In the genomic region with DNA sequence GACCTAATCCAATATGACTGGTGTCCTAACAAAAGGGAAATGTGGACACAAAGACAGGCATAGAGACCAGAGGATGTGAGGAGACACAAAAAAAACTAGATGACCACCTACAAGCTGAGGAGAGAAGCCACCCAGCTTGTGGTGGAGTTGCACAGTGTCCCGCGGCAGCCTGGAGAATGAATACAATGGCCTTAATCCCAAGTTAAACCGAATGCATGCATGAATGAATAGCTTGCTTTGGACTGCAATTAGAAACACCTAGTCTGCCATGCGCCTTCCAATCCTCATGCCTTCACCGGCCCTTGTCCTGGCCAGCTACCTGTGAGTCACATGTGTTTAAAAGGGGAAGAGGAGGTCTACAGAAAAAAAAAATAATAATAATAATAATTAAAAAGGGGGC, we compare ENCODE assay signal across 10 cellular contexts.
DNase-seq lines count a peak whose midpoint lies in the region; ATAC-seq and TF ChIP-seq lines count a peak whose summit lies in the region.
"Had no signal": no experiment of that assay in that cellular context is flagged by ENCODE, and none has a peak within 500 bp of the region (broad histone marks: within the 10 kb centered on the region; RNA-seq: fewer than 3 reads in every experiment).

No MANE protein-coding gene starts in this region.

- ATAC-seq in Right ventricle myocardium superior (ENCODE audit: poor library complexity) (no peak), Right ventricle myocardium inferior (no peak), upper lobe of left lung (ENCODE audit: low FRiP score in 2 of 2) (no peak), GM21447 (IDR thresholded peaks at IDR 0.05; ENCODE audit: unreplicated experiment) (no peak)

- no peak overlapping the region for H3K27ac ChIP-seq in WERI-Rb-1
- no peak overlapping the region for H3K27ac ChIP-seq in upper lobe of left lung
- H3K27ac ChIP-seq: SK-N-MC had no signal

- peak; percentile 1 for DNase-seq in Right ventricle myocardium superior
- DNase-seq in Right ventricle myocardium inferior (ENCODE audit: missing footprints) = no peak
- peak; percentile 32 for DNase-seq in WERI-Rb-1
- DNase-seq in kidney tubule cell (ENCODE audit: low spot score) = peak; percentile 85
- DNase-seq in upper lobe of left lung = no peak
- DNase-seq in activated gamma-delta T cell (lab: John Stamatoyannopoulos, UW) = no peak
- no peak for DNase-seq in NCI-H748 treated with DMSO at 0.1 percent for 48 hours (lab: John Stamatoyannopoulos, UW)
- DNase-seq: 8988T had no signal

- intact Hi-C loops in Right ventricle myocardium superior (cut with DNase I) (no loop called here), Right ventricle myocardium inferior (cut with DNase I) (loop anchor here (1.0 to 5.0 kb wide), 2 partner anchors 101 to 228 kb away; a partner anchor contains a TSS)

- H3K4me3 ChIP-seq in WERI-Rb-1 (ENCODE audit: low read depth, low read length) = no peak overlapping the region
- no peak overlapping the region for H3K4me3 ChIP-seq in upper lobe of left lung
- H3K4me3 ChIP-seq: SK-N-MC had no signal

- no peak for TF ChIP-seq EP300 in upper lobe of left lung (IDR thresholded peaks at IDR 0.05)

- no peak for TF ChIP-seq POLR2A in upper lobe of left lung (IDR thresholded peaks at IDR 0.05)

- peaks cover 7 to 15% (median 10%) of the 10 kb centered on the region in 4 donors for H3K4me1 ChIP-seq in upper lobe of left lung

- 72 to 73% methylated on average over 5 of the region's 5 CpGs for WGBS in upper lobe of left lung, 2 donors

- no peak for TF ChIP-seq CTCF in WERI-Rb-1 (IDR thresholded peaks at IDR 0.05; ENCODE audit: low read depth, low read length)
- no peak for TF ChIP-seq CTCF in upper lobe of left lung (IDR thresholded peaks at IDR 0.05)

- H3K27me3 ChIP-seq in WERI-Rb-1 (ENCODE audit: insufficient read depth, low read depth, severe bottlenecking) (no peaks in the 10 kb centered on the region), upper lobe of left lung (no peaks in the 10 kb centered on the region)

- H3K36me3 ChIP-seq in WERI-Rb-1 (no peaks in the 10 kb centered on the region), upper lobe of left lung (no peaks in the 10 kb centered on the region)

- H3K9me3 ChIP-seq in WERI-Rb-1 (ENCODE audit: severe bottlenecking) (no peaks in the 10 kb centered on the region), upper lobe of left lung (no peaks in the 10 kb centered on the region)

Comparison
In these comparisons a context has a peak if more than half of its experiments do, and no peak if none do; other contexts are left out.
1. DNase-seq: peak in Right ventricle myocardium superior (single experiment), WERI-Rb-1 (single experiment) and kidney tubule cell (single experiment); none in Right ventricle myocardium inferior (single experiment), upper lobe of left lung (0 of 2), activated gamma-delta T cell (single experiment) and NCI-H748 treated with DMSO at 0.1 percent for 48 hours (single experiment).